In genomic region chr15:89809093-89809786, GRCh38 we compare ENCODE assay signal across 1 cellular context.
TF ChIP-seq lines count a peak whose summit lies in the region.

No MANE protein-coding gene starts in this region.

TF ChIP-seq in HepG2, 621 proteins besides CTCF, POLR2A, EP300 and RAD21 (continued from another document):
- no peak for TF ChIP-seq HOXA5 (CRISPR knock-in tag; IDR thresholded peaks at IDR 0.05)
